Comparison of ENCODE assay signal across 8 cellular contexts in genomic region chr10:110873951-110874350, GRCh38. TPM values are rescaled to one million over a fixed set of nuclear protein-coding genes. Genes with fewer than 3 reads are reported as not detected.
DNase-seq lines count a peak whose midpoint lies in the region; ATAC-seq and TF ChIP-seq lines count a peak whose summit lies in the region.

No MANE protein-coding gene starts in this region.

- no peak for TF ChIP-seq CTCF in DOHH2 (IDR thresholded peaks at IDR 0.05; ENCODE audit: low read depth, low read length, poor library complexity, severe bottlenecking)
- TF ChIP-seq CTCF in PC-9 (conservative IDR thresholded peaks at IDR 0.05): no peak
- no peak for TF ChIP-seq CTCF in endothelial cell (IDR thresholded peaks at IDR 0.05; ENCODE audit: unreplicated experiment)
- TF ChIP-seq CTCF in parathyroid adenoma (IDR thresholded peaks at IDR 0.05): no peak

- H3K4me1 ChIP-seq in DOHH2 (ENCODE audit: control insufficient read depth, low read length): peaks cover 48% of the 10 kb centered on the region
- H3K4me1 ChIP-seq in PC-9 (replicated peaks; ENCODE audit: insufficient read depth): peaks cover 14% of the 10 kb centered on the region
- H3K4me1 ChIP-seq in parathyroid adenoma: peaks cover 21% of the 10 kb centered on the region

- peaks cover 33% of the 10 kb centered on the region for H3K4me1 Mint-ChIP-seq in endothelial cell (ENCODE audit: unreplicated experiment)

- H3K9me3 ChIP-seq in DOHH2 (ENCODE audit: control insufficient read depth, insufficient read depth, low read length) (no peaks in the 10 kb centered on the region), PC-9 (ENCODE audit: insufficient read depth, low read depth) (no peaks in the 10 kb centered on the region), parathyroid adenoma (ENCODE audit: control insufficient read depth, low read length) (no peaks in the 10 kb centered on the region)

- peaks cover 17% of the 10 kb centered on the region for H3K36me3 Mint-ChIP-seq in endothelial cell (ENCODE audit: low read depth, unreplicated experiment)

- no TSS peak for BruUV-seq in PC-9 (replicated peaks; lab: Mats Ljungman, UMichigan)

- peak overlapping the region; percentile 24 for H3K9ac ChIP-seq in parathyroid adenoma

- H3K27ac ChIP-seq in DOHH2 (ENCODE audit: low read depth, low read length) (no peak overlapping the region), PC-9 (no peak overlapping the region), parathyroid adenoma (peak overlapping the region; percentile 100)

- H3K79me2 ChIP-seq in DOHH2 (ENCODE audit: control insufficient read depth, low read length): peaks cover 59% of the 10 kb centered on the region
- H3K79me2 ChIP-seq in PC-9 (ENCODE audit: low read depth): peaks cover 21% of the 10 kb centered on the region
- H3K79me2 ChIP-seq in parathyroid adenoma: peaks cover 52% of the 10 kb centered on the region

- H3K4me3 Mint-ChIP-seq in endothelial cell (ENCODE audit: unreplicated experiment): no peak overlapping the region

- no peak for DNase-seq in PC-9
- DNase-seq in endothelial cell (ENCODE audit: low spot score): no peak
- DNase-seq in left colon: no peak
- no peak for DNase-seq in NCI-H1694 treated with DMSO at 0.1 percent for 48 hours (lab: John Stamatoyannopoulos, UW)
- DNase-seq in NCI-H1930 (lab: John Stamatoyannopoulos, UW): no peak

- H3K4me3 ChIP-seq in DOHH2 (ENCODE audit: low read length) (peak overlapping the region; percentile 89), PC-9 (peak overlapping the region; percentile 18; the same call in 1 of the 2 replicates), parathyroid adenoma (ENCODE audit: low read depth, low read length) (peak overlapping the region; percentile 82)

- H3K9me3 Mint-ChIP-seq in endothelial cell (ENCODE audit: unreplicated experiment): no peaks in the 10 kb centered on the region

- H3K36me3 ChIP-seq in DOHH2 (ENCODE audit: control insufficient read depth, low read length) (peaks cover 50% of the 10 kb centered on the region), PC-9 (ENCODE audit: low read depth) (no peaks in the 10 kb centered on the region), parathyroid adenoma (ENCODE audit: control insufficient read depth, insufficient read depth, low read length) (peaks cover 21% of the 10 kb centered on the region)

- H3K27me3 Mint-ChIP-seq in endothelial cell (ENCODE audit: unreplicated experiment): peaks cover 19% of the 10 kb centered on the region

- no peaks in the 10 kb centered on the region for H3K27me3 ChIP-seq in DOHH2 (ENCODE audit: control insufficient read depth, low read length)
- no peaks in the 10 kb centered on the region for H3K27me3 ChIP-seq in PC-9 (ENCODE audit: insufficient read depth, low read depth)
- H3K27me3 ChIP-seq in parathyroid adenoma (ENCODE audit: control insufficient read depth, insufficient read depth, low read length): no peaks in the 10 kb centered on the region

- no peak overlapping the region for H2AFZ ChIP-seq in PC-9
- H2AFZ ChIP-seq in parathyroid adenoma: no peak overlapping the region

- CTCF ChIA-PET in PC-9 (lab: Charles Lee): interaction anchor here (0.6 kb wide), 1 partner anchor 126 kb away, joined by 3 read pairs; no protein-coding TSS in a partner anchor

- H3K27ac Mint-ChIP-seq in endothelial cell (ENCODE audit: unreplicated experiment): peak overlapping the region; percentile 40

- ATAC-seq in left colon (no peak), HG03159 (IDR thresholded peaks at IDR 0.05; ENCODE audit: unreplicated experiment) (no peak)

- H3K4me2 ChIP-seq in DOHH2 (ENCODE audit: low read length) (peak overlapping the region; percentile 85), PC-9 (peak overlapping the region; percentile 92), parathyroid adenoma (ENCODE audit: low read length) (peak overlapping the region; percentile 94)

- H3F3A ChIP-seq in DOHH2 (ENCODE audit: control insufficient read depth, insufficient read depth): 0 out of 2 replicates have a peak, but pooled peaks cover 2% of the 10 kb centered on the region
- no peaks in the 10 kb centered on the region for H3F3A ChIP-seq in PC-9 (ENCODE audit: insufficient read depth, low read depth)

- POLR2A ChIA-PET in PC-9 (lab: Charles Lee; ENCODE audit: unreplicated experiment): no interaction called here

- no peaks in the 10 kb centered on the region for H3K9me2 ChIP-seq in DOHH2 (replicated peaks; ENCODE audit: control insufficient read depth, low read length)
- no peaks in the 10 kb centered on the region for H3K9me2 ChIP-seq in PC-9 (ENCODE audit: insufficient read depth)

- intact Hi-C loops in PC-9 (cut with micrococcal nuclease; ENCODE audit: unreplicated experiment) (loop anchor here (5.0 kb wide), 2 partner anchors 57 to 122 kb away; no protein-coding TSS in a partner anchor), left colon (cut with DNase I, micrococcal nuclease) (no loop called here)

- H4K20me1 ChIP-seq in DOHH2 (ENCODE audit: control insufficient read depth, insufficient read depth, low read depth, low read length): no peaks in the 10 kb centered on the region
- H4K20me1 ChIP-seq in PC-9 (ENCODE audit: insufficient read depth): no peaks in the 10 kb centered on the region

RNA-seq across cellular contexts. Expression of gene PDCD4, which starts 2.2 kb away (rescaled TPM):
- total RNA-seq in PC-9 (2021) (92.4 and 96.4 TPM in 2 replicates), endothelial cell (ENCODE audit: unreplicated experiment) (50.4 TPM), left colon (100 to 1,000 TPM; 487 to 575 TPM)

RNA-seq across cellular contexts. Expression of gene BBIP1, which starts 45.0 kb away (rescaled TPM):
- total RNA-seq in PC-9 (2021) (8.5 and 14.9 TPM in 2 replicates), endothelial cell (ENCODE audit: unreplicated experiment) (23.6 TPM), left colon (10 to 100 TPM; 12.3 to 15.7 TPM)

RNA-seq across cellular contexts. Expression of gene SHOC2, which starts 45.5 kb away (rescaled TPM):
- total RNA-seq in PC-9 (2021) (14.2 and 20.2 TPM in 2 replicates), endothelial cell (ENCODE audit: unreplicated experiment) (48.9 TPM), left colon (10 to 100 TPM; 66.8 to 79.2 TPM)

Comparison
In these comparisons a context has a peak if more than half of its experiments do, and no peak if none do; other contexts are left out.
1. H3K4me3 ChIP-seq: peak in every context shown above with its lines; median percentile 89 in DOHH2; 82 in parathyroid adenoma; 18 in PC-9.